40 cellular contexts compared by ENCODE assay signal in genomic region chr18:69708844-69709243, GRCh38.
"Had no signal": no experiment of that assay in that cellular context is flagged by ENCODE, and none has a peak within 500 bp of the region (broad histone marks: within the 10 kb centered on the region; RNA-seq: fewer than 3 reads in every experiment).

No MANE protein-coding gene starts in this region.

- H3K36me3 ChIP-seq: adrenal gland, ascending aorta, brain microvascular endothelial cell, breast epithelium, cardiac muscle cell had no signal

- H3K9me3 Mint-ChIP-seq: activated naive CD4-positive, alpha-beta T cell treated with anti-CD3 and anti-CD28 coated beads for 36 hours; activated naive CD4-positive, alpha-beta T cell treated with anti-CD3 and anti-CD28 coated beads, Interleukin-2, amount 50 U/mL, for 24 hours; activated T-cell treated with anti-CD3 and anti-CD28 coated beads, Interleukin-2, amount 50 U/mL, for 24 hours; activated T-cell treated with anti-CD3 and anti-CD28 coated beads, Interleukin-2, amount 50 U/mL, for 72 hours; activated T-helper 17 cell treated with anti-CD3 and anti-CD28 coated beads, Interleukin-2, amount 50 U/mL, for 72 hours; activated T-helper 2 cell treated with anti-CD3 and anti-CD28 coated beads, Interferon-gamma antibody, Interleukin-2, Interleukin-4, amounts not matched to agents 10 μg/mL and 5 μg/mL and 100 μg/mL, durations not matched to agents 14 hours and 24 hours and 36 hours; central memory CD8-positive, alpha-beta T cell had no signal

- H3K36me3 Mint-ChIP-seq: activated naive CD4-positive, alpha-beta T cell treated with anti-CD3 and anti-CD28 coated beads, Interleukin-2, amount 10 ng/mL, durations not matched to agents 7 days and 5 days; activated naive CD4-positive, alpha-beta T cell treated with anti-CD3 and anti-CD28 coated beads, Interleukin-2, amount 50 U/mL, for 24 hours; activated naive CD8-positive, alpha-beta T cell; activated naive CD8-positive, alpha-beta T cell treated with anti-CD3 and anti-CD28 coated beads for 36 hours; activated naive CD8-positive, alpha-beta T cell treated with anti-CD3 and anti-CD28 coated beads, Interleukin-2, amount 10 ng/mL, durations not matched to agents 7 days and 5 days had no signal

- H3K9me3 ChIP-seq: adrenal gland, ascending aorta, body of pancreas, breast epithelium had no signal

- H3K27me3 ChIP-seq: adrenal gland, ascending aorta, body of pancreas, brain microvascular endothelial cell, breast epithelium, cardiac muscle cell had no signal

- DNase-seq: activated effector memory CD4-positive, alpha-beta T cell treated with anti-CD3 and anti-CD28 coated beads, Interleukin-2, amount 50 U/mL, for 16 hours; activated effector memory CD4-positive, alpha-beta T cell treated with Interleukin-2 at 50 U/mL for 16 hours; activated gamma-delta T cell; activated gamma-delta T cell treated with Interleukin-2 at 50 U/mL for 16 hours; activated naive CD4-positive, alpha-beta T cell; activated naive CD4-positive, alpha-beta T cell treated with anti-CD3 and anti-CD28 coated beads for 36 hours; activated naive CD4-positive, alpha-beta T cell treated with anti-CD3 and anti-CD28 coated beads, Interleukin-2, amount 10 ng/mL, durations not matched to agents 7 days and 5 days; activated naive CD4-positive, alpha-beta T cell treated with anti-CD3 and anti-CD28 coated beads, Interleukin-2, amount 50 U/mL, for 16 hours; activated naive CD4-positive, alpha-beta T cell treated with Interleukin-2 at 50 U/mL for 16 hours; activated naive CD8-positive, alpha-beta T cell treated with anti-CD3 and anti-CD28 coated beads for 36 hours; activated naive CD8-positive, alpha-beta T cell treated with anti-CD3 and anti-CD28 coated beads, Interleukin-2, amount 10 ng/mL, durations not matched to agents 7 days and 5 days; activated naive CD8-positive, alpha-beta T cell treated with anti-CD3 and anti-CD28 coated beads, Interleukin-2, amount 50 U/mL, for 24 hours; activated T-cell treated with anti-CD3 and anti-CD28 coated beads, Interleukin-2, amount 50 U/mL, for 1 hour; activated T-cell treated with anti-CD3 and anti-CD28 coated beads, Interleukin-2, amount 50 U/mL, for 24 hours; activated T-cell treated with anti-CD3 and anti-CD28 coated beads, Interleukin-2, amount 50 U/mL, for 4 hours; activated T-cell treated with anti-CD3 and anti-CD28 coated beads, Interleukin-2, amount 50 U/mL, for 48 hours; activated T-cell treated with anti-CD3 and anti-CD28 coated beads, Interleukin-2, amount 50 U/mL, for 72 hours; adrenal gland; amniotic stem cell; amygdala; anterior cingulate cortex; aorta; body of pancreas; brain microvascular endothelial cell; caudate nucleus; central memory CD4-positive, alpha-beta T cell; cerebellar nuclear complex had no signal

- ATAC-seq: activated naive CD4-positive, alpha-beta T cell treated with anti-CD3 and anti-CD28 coated beads, Interleukin-2, amount 50 U/mL, for 72 hours; activated naive CD8-positive, alpha-beta T cell treated with anti-CD3 and anti-CD28 coated beads, Interleukin-2, amount 50 U/mL, for 24 hours; activated T-cell treated with anti-CD3 and anti-CD28 coated beads, Interleukin-2, amount 50 U/mL, for 4 hours; activated T-cell treated with anti-CD3 and anti-CD28 coated beads, Interleukin-2, amount 50 U/mL, for 72 hours; activated T-helper 17 cell treated with anti-CD3 and anti-CD28 coated beads, Interleukin-2, amount 50 U/mL, for 72 hours; body of pancreas had no signal

- H3K27ac ChIP-seq: adrenal gland, ascending aorta, body of pancreas, brain microvascular endothelial cell, breast epithelium, cardiac muscle cell had no signal

- H3K4me1 Mint-ChIP-seq: activated naive CD8-positive, alpha-beta T cell treated with anti-CD3 and anti-CD28 coated beads for 36 hours; activated naive CD8-positive, alpha-beta T cell treated with anti-CD3 and anti-CD28 coated beads, Interleukin-2, amount 50 U/mL, for 24 hours; activated T-helper 17 cell treated with anti-CD3 and anti-CD28 coated beads, Interleukin-2, amount 50 U/mL, for 72 hours; brain; central memory CD8-positive, alpha-beta T cell had no signal

- H3K4me3 Mint-ChIP-seq: activated naive CD4-positive, alpha-beta T cell treated with anti-CD3 and anti-CD28 coated beads for 36 hours; activated naive CD4-positive, alpha-beta T cell treated with anti-CD3 and anti-CD28 coated beads, Interleukin-2, amount 10 ng/mL, durations not matched to agents 7 days and 5 days; activated naive CD4-positive, alpha-beta T cell treated with anti-CD3 and anti-CD28 coated beads, Interleukin-2, amount 50 U/mL, for 24 hours; activated naive CD8-positive, alpha-beta T cell; activated naive CD8-positive, alpha-beta T cell treated with anti-CD3 and anti-CD28 coated beads for 36 hours; activated naive CD8-positive, alpha-beta T cell treated with anti-CD3 and anti-CD28 coated beads, Interleukin-2, amount 10 ng/mL, durations not matched to agents 7 days and 5 days; activated naive CD8-positive, alpha-beta T cell treated with anti-CD3 and anti-CD28 coated beads, Interleukin-2, amount 50 U/mL, for 24 hours; activated T-cell treated with anti-CD3 and anti-CD28 coated beads, Interleukin-2, amount 50 U/mL, for 24 hours; activated T-cell treated with anti-CD3 and anti-CD28 coated beads, Interleukin-2, amount 50 U/mL, for 4 hours; activated T-cell treated with anti-CD3 and anti-CD28 coated beads, Interleukin-2, amount 50 U/mL, for 72 hours; activated T-helper 1 cell treated with anti-CD3 and anti-CD28 coated beads, Interleukin-12 subunit alpha, Interleukin-12 subunit beta, Interleukin-2, Interleukin-4 antibody, amounts not matched to agents 30 ng/mL and 10 ng/mL and 1 ng/mL, durations not matched to agents 14 hours and 24 hours and 36 hours; activated T-helper 17 cell treated with anti-CD3 and anti-CD28 coated beads, Interleukin-2, amount 50 U/mL, for 72 hours; brain; central memory CD8-positive, alpha-beta T cell had no signal

- H3K4me3 ChIP-seq: adrenal gland, ascending aorta, body of pancreas, breast epithelium, cardiac muscle cell had no signal

- H3K27ac Mint-ChIP-seq: activated naive CD4-positive, alpha-beta T cell treated with anti-CD3 and anti-CD28 coated beads for 36 hours; activated naive CD4-positive, alpha-beta T cell treated with anti-CD3 and anti-CD28 coated beads, Interleukin-2, amount 10 ng/mL, durations not matched to agents 7 days and 5 days; activated naive CD4-positive, alpha-beta T cell treated with anti-CD3 and anti-CD28 coated beads, Interleukin-2, amount 50 U/mL, for 24 hours; activated naive CD4-positive, alpha-beta T cell treated with anti-CD3 and anti-CD28 coated beads, Interleukin-2, amount 50 U/mL, for 72 hours; activated naive CD8-positive, alpha-beta T cell; activated naive CD8-positive, alpha-beta T cell treated with anti-CD3 and anti-CD28 coated beads for 36 hours; activated naive CD8-positive, alpha-beta T cell treated with anti-CD3 and anti-CD28 coated beads, Interleukin-2, amount 10 ng/mL, durations not matched to agents 7 days and 5 days; activated naive CD8-positive, alpha-beta T cell treated with anti-CD3 and anti-CD28 coated beads, Interleukin-2, amount 50 U/mL, for 24 hours; activated T-cell treated with anti-CD3 and anti-CD28 coated beads, Interleukin-2, amount 50 U/mL, for 24 hours; activated T-cell treated with anti-CD3 and anti-CD28 coated beads, Interleukin-2, amount 50 U/mL, for 72 hours; activated T-helper 1 cell treated with anti-CD3 and anti-CD28 coated beads, Interleukin-12 subunit alpha, Interleukin-12 subunit beta, Interleukin-2, Interleukin-4 antibody, amounts not matched to agents 30 ng/mL and 10 ng/mL and 1 ng/mL, durations not matched to agents 14 hours and 24 hours and 36 hours; activated T-helper 17 cell treated with anti-CD3 and anti-CD28 coated beads, Interleukin-2, amount 50 U/mL, for 72 hours; activated T-helper 2 cell treated with anti-CD3 and anti-CD28 coated beads, Interferon-gamma antibody, Interleukin-2, Interleukin-4, amounts not matched to agents 10 μg/mL and 5 μg/mL and 100 μg/mL, durations not matched to agents 14 hours and 24 hours and 36 hours; brain had no signal

- H3K4me1 ChIP-seq: adrenal gland, ascending aorta, body of pancreas, breast epithelium had no signal

- H3K27me3 Mint-ChIP-seq: activated naive CD4-positive, alpha-beta T cell treated with anti-CD3 and anti-CD28 coated beads, Interleukin-2, amount 10 ng/mL, durations not matched to agents 7 days and 5 days; activated naive CD4-positive, alpha-beta T cell treated with anti-CD3 and anti-CD28 coated beads, Interleukin-2, amount 50 U/mL, for 24 hours; activated naive CD8-positive, alpha-beta T cell; activated naive CD8-positive, alpha-beta T cell treated with anti-CD3 and anti-CD28 coated beads for 36 hours; activated naive CD8-positive, alpha-beta T cell treated with anti-CD3 and anti-CD28 coated beads, Interleukin-2, amount 10 ng/mL, durations not matched to agents 7 days and 5 days; activated naive CD8-positive, alpha-beta T cell treated with anti-CD3 and anti-CD28 coated beads, Interleukin-2, amount 50 U/mL, for 24 hours; activated T-cell treated with anti-CD3 and anti-CD28 coated beads, Interleukin-2, amount 50 U/mL, for 24 hours; activated T-helper 17 cell treated with anti-CD3 and anti-CD28 coated beads, Interleukin-2, amount 50 U/mL, for 72 hours; brain; central memory CD8-positive, alpha-beta T cell had no signal

- FAIRE-seq: astrocyte, bronchial epithelial cell had no signal
